19 cellular contexts compared by ENCODE assay signal in genomic region chr10:93058139-93058538, GRCh38. TPM values are rescaled to one million over a fixed set of nuclear protein-coding genes. Genes with fewer than 3 reads are reported as not detected.
"Had no signal": no experiment of that assay in that cellular context is flagged by ENCODE, and none has a peak within 500 bp of the region (broad histone marks: within the 10 kb centered on the region; RNA-seq: fewer than 3 reads in every experiment).

No MANE protein-coding gene starts in this region.

- H3K27me3 ChIP-seq: ascending aorta, body of pancreas had no signal

- DNase-seq: activated B cell treated with CpG ODN at 0.5 μM for 24 hours; activated CD4-positive, alpha-beta T cell treated with anti-CD3 and anti-CD28 coated beads for 1 hour; activated CD4-positive, alpha-beta T cell treated with anti-CD3 and anti-CD28 coated beads, Interleukin-2, amount 10 ng/mL, durations not matched to agents 24 days and 14 days; activated CD4-positive, alpha-beta T cell treated with anti-CD3 and anti-CD28 coated beads, Interleukin-2, amount 50 U/mL, for 48 hours; activated CD8-positive, alpha-beta memory T cell treated with anti-CD3 and anti-CD28 coated beads, Interleukin-2, amount 10 ng/mL, durations not matched to agents 7 days and 5 days; activated effector memory CD4-positive, alpha-beta T cell treated with Interleukin-2 at 50 U/mL for 16 hours; activated naive CD4-positive, alpha-beta T cell; activated T-cell treated with anti-CD3 and anti-CD28 coated beads, Interleukin-2, amount 50 U/mL, for 24 hours; body of pancreas; MM.1S; NCI-H1105; NCI-H1436 treated with DMSO at 0.1 percent for 48 hours; NCI-H187; NCI-H2081; NCI-H524; T-helper 17 cell; T-helper 9 cell had no signal

- H3K27ac ChIP-seq: ascending aorta, body of pancreas had no signal

- H3K4me3 ChIP-seq: ascending aorta, body of pancreas had no signal

- H3K9me3 ChIP-seq: ascending aorta, body of pancreas had no signal

- ATAC-seq: activated CD8-positive, alpha-beta memory T cell treated with anti-CD3 and anti-CD28 coated beads, Interleukin-2, amount 10 ng/mL, durations not matched to agents 7 days and 5 days; body of pancreas; T-helper 17 cell had no signal

- H3K36me3 ChIP-seq: ascending aorta had no signal

RNA-seq across cellular contexts. Expression of gene CYP26C1, which starts 2.5 kb away (rescaled TPM):
- total RNA-seq: activated T-helper 1 cell treated with anti-CD3 and anti-CD28 coated beads, Interleukin-12 subunit alpha, Interleukin-12 subunit beta, Interleukin-2, Interleukin-4 antibody, amounts not matched to agents 30 ng/mL and 10 ng/mL and 1 ng/mL, durations not matched to agents 14 hours and 24 hours and 36 hours; ascending aorta had no signal

RNA-seq across cellular contexts. Expression of gene CYP26A1, which starts 15.6 kb away (rescaled TPM):
- total RNA-seq: activated CD4-positive, alpha-beta T cell treated with anti-CD3 and anti-CD28 coated beads, Interleukin-2, amount 10 ng/mL, durations not matched to agents 24 days and 14 days; activated CD8-positive, alpha-beta memory T cell treated with anti-CD3 and anti-CD28 coated beads, Interleukin-2, amount 10 ng/mL, durations not matched to agents 7 days and 5 days; activated T-helper 1 cell treated with anti-CD3 and anti-CD28 coated beads, Interleukin-12 subunit alpha, Interleukin-12 subunit beta, Interleukin-2, Interleukin-4 antibody, amounts not matched to agents 30 ng/mL and 10 ng/mL and 1 ng/mL, durations not matched to agents 14 hours and 24 hours and 36 hours; ascending aorta; T-helper 17 cell had no signal
